ENCODE assay signal across 8 cellular contexts in genomic region chr1:149850732-149851345, GRCh38. TPM values are rescaled to one million over a fixed set of nuclear protein-coding genes. Genes with fewer than 3 reads are reported as not detected.
DNase-seq lines count a peak whose midpoint lies in the region; ATAC-seq, FAIRE-seq and TF ChIP-seq lines count a peak whose summit lies in the region.
"Not testable (repeated sequence)": the region's sequence is repeated elsewhere in the genome, so short reads cannot be mapped to it uniquely, and the experiment has no call there.

No MANE protein-coding gene starts in this region.

- not testable (repeated sequence) for H3K27me3 Mint-ChIP-seq in CD8-positive, alpha-beta T cell (ENCODE audit: low read depth); natural killer cell treated with Interleukin-12 subunit alpha and Interleukin-12 subunit beta and Interleukin-15 and Interleukin-18, amount 100 ng/mL, for 72 hours

- peaks cover 30% of the 10 kb centered on the region for H3K36me3 Mint-ChIP-seq in CD8-positive, alpha-beta T cell
- H3K36me3 Mint-ChIP-seq in natural killer cell treated with Interleukin-12 subunit alpha and Interleukin-12 subunit beta and Interleukin-15 and Interleukin-18, amount 100 ng/mL, for 72 hours: peaks cover 11% of the 10 kb centered on the region

- H3K4me1 Mint-ChIP-seq in CD8-positive, alpha-beta T cell (ENCODE audit: low read depth): peaks cover 41% of the 10 kb centered on the region
- H3K4me1 Mint-ChIP-seq in natural killer cell treated with Interleukin-12 subunit alpha and Interleukin-12 subunit beta and Interleukin-15 and Interleukin-18, amount 100 ng/mL, for 72 hours (ENCODE audit: low read depth in 2 of 2): peaks cover 25 to 27% of the 10 kb centered on the region in 2 donors

- not testable (repeated sequence) for H3K9me3 Mint-ChIP-seq in CD8-positive, alpha-beta T cell; natural killer cell treated with Interleukin-12 subunit alpha and Interleukin-12 subunit beta and Interleukin-15 and Interleukin-18, amount 100 ng/mL, for 72 hours

- not testable (repeated sequence) for H3K9me3 ChIP-seq in CD8-positive, alpha-beta T cell (ENCODE audit: low read length)

- ATAC-seq in CD8-positive, alpha-beta T cell: peak; percentile 70
- peak; percentile 56 for ATAC-seq in GM18909 (IDR thresholded peaks at IDR 0.05; ENCODE audit: poor library complexity, unreplicated experiment)
- peak; percentile 44 for ATAC-seq in GM21526 (IDR thresholded peaks at IDR 0.05; ENCODE audit: low FRiP score, unreplicated experiment)
- peak; percentile 51 for ATAC-seq in HG02884 (IDR thresholded peaks at IDR 0.05; ENCODE audit: unreplicated experiment)
- ATAC-seq in HG03378 (IDR thresholded peaks at IDR 0.05; ENCODE audit: unreplicated experiment): peak; percentile 65
- peak; percentile 55 for ATAC-seq in foreskin keratinocyte
- peak; percentile 74 to 79 for ATAC-seq in natural killer cell treated with Interleukin-12 subunit alpha and Interleukin-12 subunit beta and Interleukin-15 and Interleukin-18, amount 100 ng/mL, for 72 hours

- H3K4me3 ChIP-seq in CD8-positive, alpha-beta T cell (ENCODE audit: low read depth, low read length): not testable (repeated sequence)

- H3K27ac Mint-ChIP-seq in CD8-positive, alpha-beta T cell; natural killer cell treated with Interleukin-12 subunit alpha and Interleukin-12 subunit beta and Interleukin-15 and Interleukin-18, amount 100 ng/mL, for 72 hours: not testable (repeated sequence)

- not testable (repeated sequence) for TF ChIP-seq CTCF in CD8-positive, alpha-beta T cell (IDR thresholded peaks at IDR 0.05); foreskin keratinocyte (conservative IDR thresholded peaks at IDR 0.05)

- DNase-seq in CD8-positive, alpha-beta T cell; foreskin keratinocyte; natural killer cell treated with Interleukin-12 subunit alpha and Interleukin-12 subunit beta and Interleukin-15 and Interleukin-18, amount 100 ng/mL, for 72 hours (ENCODE audit: low spot score): not testable (repeated sequence)

- CTCF ChIA-PET in CD8-positive, alpha-beta T cell (lab: Charles Lee): not testable (repeated sequence)

- H3K4me3 Mint-ChIP-seq in CD8-positive, alpha-beta T cell; natural killer cell treated with Interleukin-12 subunit alpha and Interleukin-12 subunit beta and Interleukin-15 and Interleukin-18, amount 100 ng/mL, for 72 hours: not testable (repeated sequence)

- not testable (repeated sequence) for H3K36me3 ChIP-seq in CD8-positive, alpha-beta T cell (ENCODE audit: insufficient read depth, low read length)

- peak; percentile 97 for FAIRE-seq in TTC549 (lab: Jason Lieb, UNC)

- POLR2A ChIA-PET in CD8-positive, alpha-beta T cell (lab: Charles Lee): interaction anchor here (4.3 kb wide), 1 partner anchor 35 kb away, joined by 116 read pairs; a partner anchor contains a TSS

- intact Hi-C loops in CD8-positive, alpha-beta T cell (cut with DNase I, micrococcal nuclease): not testable (repeated sequence)

- not testable (repeated sequence) for H3K27me3 ChIP-seq in CD8-positive, alpha-beta T cell (ENCODE audit: insufficient read depth, low read length); foreskin keratinocyte

- H3K27ac ChIP-seq in CD8-positive, alpha-beta T cell (ENCODE audit: low read depth, low read length); foreskin keratinocyte: not testable (repeated sequence)

- peaks cover 35% of the 10 kb centered on the region for H3K4me1 ChIP-seq in CD8-positive, alpha-beta T cell (ENCODE audit: insufficient read depth, low read length)
- peaks cover 33% of the 10 kb centered on the region for H3K4me1 ChIP-seq in foreskin keratinocyte

RNA-seq across cellular contexts. Expression of gene BOLA1, which starts 48.5 kb away (rescaled TPM):
- total RNA-seq in CD8-positive, alpha-beta T cell: 1 to 10 TPM; 3.3 to 4.0 TPM
- total RNA-seq in foreskin keratinocyte: 16.6 and 18.2 TPM in 2 replicates
- 23.5 and 25.8 TPM in 2 replicates for polyA plus RNA-seq in foreskin keratinocyte
- 10 to 100 TPM; 13.9 to 16.2 TPM for total RNA-seq in natural killer cell treated with Interleukin-12 subunit alpha and Interleukin-12 subunit beta and Interleukin-15 and Interleukin-18, amount 100 ng/mL, for 72 hours
